1 cellular context compared by ENCODE assay signal in genomic region chr17:15944720-15945492, GRCh38.
TF ChIP-seq lines count a peak whose summit lies in the region.

Gene ADORA2B (plus strand): TSS chr17:15945130. CDS start chr17:15945249, 119 bp downstream.

TF ChIP-seq in K562, 482 proteins besides CTCF, POLR2A, EP300 and RAD21 (continued from another document):
- TF ChIP-seq, protein P1, sequence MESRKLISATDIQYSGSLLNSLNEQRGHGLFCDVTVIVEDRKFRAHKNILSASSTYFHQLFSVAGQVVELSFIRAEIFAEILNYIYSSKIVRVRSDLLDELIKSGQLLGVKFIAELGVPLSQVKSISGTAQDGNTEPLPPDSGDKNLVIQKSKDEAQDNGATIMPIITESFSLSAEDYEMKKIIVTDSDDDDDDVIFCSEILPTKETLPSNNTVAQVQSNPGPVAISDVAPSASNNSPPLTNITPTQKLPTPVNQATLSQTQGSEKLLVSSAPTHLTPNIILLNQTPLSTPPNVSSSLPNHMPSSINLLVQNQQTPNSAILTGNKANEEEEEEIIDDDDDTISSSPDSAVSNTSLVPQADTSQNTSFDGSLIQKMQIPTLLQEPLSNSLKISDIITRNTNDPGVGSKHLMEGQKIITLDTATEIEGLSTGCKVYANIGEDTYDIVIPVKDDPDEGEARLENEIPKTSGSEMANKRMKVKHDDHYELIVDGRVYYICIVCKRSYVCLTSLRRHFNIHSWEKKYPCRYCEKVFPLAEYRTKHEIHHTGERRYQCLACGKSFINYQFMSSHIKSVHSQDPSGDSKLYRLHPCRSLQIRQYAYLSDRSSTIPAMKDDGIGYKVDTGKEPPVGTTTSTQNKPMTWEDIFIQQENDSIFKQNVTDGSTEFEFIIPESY (CRISPR knock-in tag; IDR thresholded peaks at IDR 0.05), result no peak
- TF ChIP-seq SRSF1 (IDR thresholded peaks at IDR 0.05; ENCODE audit: low read depth, low read length), result no peak
